2 cellular contexts compared by ENCODE assay signal in the genomic region with DNA sequence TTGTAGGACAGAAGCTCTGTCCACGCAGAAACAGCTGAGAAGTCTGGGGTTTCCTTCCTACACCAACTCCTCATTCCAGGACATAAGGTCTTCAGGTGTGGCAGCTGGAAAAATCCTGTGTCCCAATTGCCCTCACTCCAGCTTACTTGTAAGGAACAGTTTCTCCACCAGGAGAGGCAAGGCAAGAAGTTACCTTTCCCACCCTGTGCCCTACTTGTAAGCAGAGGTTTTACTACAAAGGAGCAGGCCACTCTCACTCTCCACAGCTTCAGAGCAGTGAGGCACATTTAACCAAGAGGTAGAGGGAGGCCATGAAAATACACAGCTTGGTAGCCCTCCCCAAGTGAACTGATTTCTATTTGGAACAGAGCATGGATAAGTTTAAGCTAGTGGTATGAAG.
DNase-seq lines count a peak whose midpoint lies in the region; ATAC-seq and TF ChIP-seq lines count a peak whose summit lies in the region.
"Not testable (repeated sequence)": the region's sequence is repeated elsewhere in the genome, so short reads cannot be mapped to it uniquely, and the experiment has no call there.

No MANE protein-coding gene starts in this region.

- not testable (repeated sequence) for H3K27ac Mint-ChIP-seq in GM23338, WTC11

- H3K9me3 Mint-ChIP-seq in GM23338, WTC11: not testable (repeated sequence)

- not testable (repeated sequence) for H3K4me3 Mint-ChIP-seq in GM23338, WTC11

- H3K36me3 Mint-ChIP-seq in GM23338 (ENCODE audit: low read depth); WTC11: not testable (repeated sequence)

- not testable (repeated sequence) for H3K79me2 ChIP-seq in GM23338 (replicated peaks; ENCODE audit: insufficient read depth)

- ATAC-seq in GM23338 = peak; percentile 82
- peak; percentile 81 for ATAC-seq in WTC11

- TF ChIP-seq CTCF in GM23338 (conservative IDR thresholded peaks at IDR 0.05; ENCODE audit: low read depth in 2 of 2); WTC11 (IDR thresholded peaks at IDR 0.05): not testable (repeated sequence)

- H2AFZ ChIP-seq in GM23338 = not testable (repeated sequence)

- H3K36me3 ChIP-seq in GM23338 (ENCODE audit: insufficient read depth) = not testable (repeated sequence)

- H3F3A ChIP-seq in GM23338 (replicated peaks; ENCODE audit: low read depth) = not testable (repeated sequence)

- not testable (repeated sequence) for H3K27ac ChIP-seq in GM23338 (ENCODE audit: low read depth)

- POLR2A ChIA-PET in WTC11 (lab: Charles Lee) = not testable (repeated sequence)

- H3K4me1 ChIP-seq in GM23338 (ENCODE audit: insufficient read depth) = not testable (repeated sequence)

- not testable (repeated sequence) for DNase-seq in GM23338 (ENCODE audit: low spot score); WTC11 (ENCODE audit: low spot score)

- H3K4me1 Mint-ChIP-seq in GM23338, WTC11: not testable (repeated sequence)

- H3K4me3 ChIP-seq in GM23338 = not testable (repeated sequence)

- CTCF ChIA-PET in WTC11 (lab: Charles Lee) = not testable (repeated sequence)

- not testable (repeated sequence) for H3K9me2 ChIP-seq in GM23338 (ENCODE audit: insufficient read depth)

- not testable (repeated sequence) for H3K4me2 ChIP-seq in GM23338

- H3K27me3 ChIP-seq in GM23338 (ENCODE audit: insufficient read depth) = not testable (repeated sequence)

- H4K20me1 ChIP-seq in GM23338 (replicated peaks; ENCODE audit: insufficient read depth) = not testable (repeated sequence)

- not testable (repeated sequence) for H3K27me3 Mint-ChIP-seq in GM23338 (ENCODE audit: insufficient read depth, low read depth, poor library complexity); WTC11 (ENCODE audit: low read depth)
